In genomic region chr22:43378011-43378704, GRCh38 we compare ENCODE assay signal across 1 cellular context.
TF ChIP-seq lines count a peak whose summit lies in the region.

No MANE protein-coding gene starts in this region.

TF ChIP-seq in HepG2, 621 proteins besides CTCF, POLR2A, EP300 and RAD21 (continued from another document):
- no peak for TF ChIP-seq PRDM15 (CRISPR knock-in tag; IDR thresholded peaks at IDR 0.05)
